ENCODE assay signal across 24 cellular contexts in the genomic region with DNA sequence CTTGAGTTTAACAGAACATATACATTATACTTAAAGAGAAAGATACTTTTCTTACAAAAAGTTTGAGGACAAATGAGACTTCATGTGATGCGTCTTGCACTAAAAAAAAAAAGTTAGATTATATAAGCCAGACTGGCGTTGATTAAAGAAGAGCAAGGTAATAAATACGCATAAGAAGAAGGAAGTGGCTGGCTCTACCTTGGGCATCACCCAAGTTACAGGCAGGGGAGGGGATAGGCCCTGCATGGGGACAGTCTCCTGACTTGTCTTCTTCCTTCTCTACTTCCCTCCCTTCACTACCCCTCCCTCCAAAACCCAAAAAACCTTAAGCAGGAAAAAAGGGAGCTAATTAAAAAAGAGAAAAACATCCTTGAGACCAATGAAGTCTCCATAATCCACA. TPM values are rescaled to one million over a fixed set of nuclear protein-coding genes. Genes with fewer than 3 reads are reported as not detected.
A peak's percentile ranks its signal among the peaks of the same experiment; 100 is the strongest.
DNase-seq lines count a peak whose midpoint lies in the region; ATAC-seq and TF ChIP-seq lines count a peak whose summit lies in the region.
"Had no signal": no experiment of that assay in that cellular context is flagged by ENCODE, and none has a peak within 500 bp of the region (broad histone marks: within the 10 kb centered on the region; RNA-seq: fewer than 3 reads in every experiment).

No MANE protein-coding gene starts in this region.

- no peak overlapping the region for H3K4me3 ChIP-seq in right cardiac atrium (ENCODE audit: low read length)
- H3K4me3 ChIP-seq: A549, colonic mucosa, heart left ventricle had no signal

- H3K27ac ChIP-seq in KOPT-K1 (ENCODE audit: low read depth, low read length, poor library complexity, severe bottlenecking) (peak overlapping the region; percentile 99), right cardiac atrium (ENCODE audit: low read length) (no peak overlapping the region)
- H3K27ac ChIP-seq: A549, brain microvascular endothelial cell, colonic mucosa, heart left ventricle had no signal

- CTCF ChIA-PET in activated CD8-positive, alpha-beta memory T cell treated with anti-CD3 and anti-CD28 coated beads, Interleukin-2, amount 10 ng/mL, durations not matched to agents 7 days and 5 days (lab: Charles Lee), result interaction anchor here (0.6 to 2.4 kb wide), 3 partner anchors 12 to 403 kb away, joined by 3 to 7 read pairs (median 3); no protein-coding TSS in a partner anchor

- peaks cover 95% of the 10 kb centered on the region for H3K4me1 Mint-ChIP-seq in activated CD8-positive, alpha-beta memory T cell treated with anti-CD3 and anti-CD28 coated beads, Interleukin-2, amount 10 ng/mL, durations not matched to agents 7 days and 5 days
- H3K4me1 Mint-ChIP-seq in activated naive CD8-positive, alpha-beta T cell (ENCODE audit: low read depth), result peaks cover 96% of the 10 kb centered on the region
- peaks cover 83 to 84% of the 10 kb centered on the region in 2 donors for H3K4me1 Mint-ChIP-seq in natural killer cell

- ATAC-seq in activated CD8-positive, alpha-beta memory T cell treated with anti-CD3 and anti-CD28 coated beads, Interleukin-2, amount 10 ng/mL, durations not matched to agents 7 days and 5 days, result no peak
- ATAC-seq in natural killer cell (peak in 1 of 3 donors; percentile 32), right cardiac atrium (no peak), HG03342 (IDR thresholded peaks at IDR 0.05; ENCODE audit: unreplicated experiment) (no peak)
- ATAC-seq: A549, heart left ventricle, left ventricle myocardium superior had no signal

- no peak for DNase-seq in activated CD8-positive, alpha-beta memory T cell treated with anti-CD3 and anti-CD28 coated beads, Interleukin-2, amount 10 ng/mL, durations not matched to agents 7 days and 5 days
- DNase-seq in activated CD8-positive, alpha-beta memory T cell treated with anti-CD3 and anti-CD28 coated beads, Interleukin-2, amount 50 U/mL, for 4 hours, result no peak
- DNase-seq in natural killer cell, result no peak
- no peak for DNase-seq in right cardiac atrium
- no peak for DNase-seq in NCI-H345 treated with DMSO at 0.1 percent for 48 hours (lab: John Stamatoyannopoulos, UW; ENCODE audit: unreplicated experiment)
- DNase-seq: activated B cell treated with CpG ODN at 0.5 μM for 24 hours; brain microvascular endothelial cell; colonic mucosa; HCEC 1CT; heart left ventricle; left ventricle myocardium superior; NCI-H1105; small intestine; stimulated activated CD4-positive, alpha-beta T cell treated with anti-CD3 and anti-CD28 coated beads, Interleukin-2, amount 100 ng/mL, for 48 hours; T-helper 9 cell had no signal

- H3K4me3 Mint-ChIP-seq in activated CD8-positive, alpha-beta memory T cell treated with anti-CD3 and anti-CD28 coated beads, Interleukin-2, amount 10 ng/mL, durations not matched to agents 7 days and 5 days, result peak overlapping the region; percentile 49
- peak overlapping the region; percentile 85 for H3K4me3 Mint-ChIP-seq in activated naive CD8-positive, alpha-beta T cell
- H3K4me3 Mint-ChIP-seq in natural killer cell, result no peak overlapping the region
- H3K4me3 Mint-ChIP-seq: activated B cell treated with CpG ODN at 0.5 μM for 24 hours had no signal

- H3K27me3 ChIP-seq in right cardiac atrium (ENCODE audit: control insufficient read depth, insufficient read depth), result peaks cover 2% of the 10 kb centered on the region
- H3K27me3 ChIP-seq: colonic mucosa had no signal

- H3K36me3 Mint-ChIP-seq in activated CD8-positive, alpha-beta memory T cell treated with anti-CD3 and anti-CD28 coated beads, Interleukin-2, amount 10 ng/mL, durations not matched to agents 7 days and 5 days, result peaks cover 56% of the 10 kb centered on the region
- H3K36me3 Mint-ChIP-seq in activated naive CD8-positive, alpha-beta T cell, result peaks cover 2% of the 10 kb centered on the region
- H3K36me3 Mint-ChIP-seq in natural killer cell, result no peaks in the 10 kb centered on the region

- H3K27me3 Mint-ChIP-seq in activated CD8-positive, alpha-beta memory T cell treated with anti-CD3 and anti-CD28 coated beads, Interleukin-2, amount 10 ng/mL, durations not matched to agents 7 days and 5 days, result no peaks in the 10 kb centered on the region
- H3K27me3 Mint-ChIP-seq in activated naive CD8-positive, alpha-beta T cell, result no peaks in the 10 kb centered on the region
- H3K27me3 Mint-ChIP-seq in natural killer cell (ENCODE audit: low read depth in 2 of 2), result no peaks in the 10 kb centered on the region
- H3K27me3 Mint-ChIP-seq: activated B cell treated with CpG ODN at 0.5 μM for 24 hours had no signal

- intact Hi-C loops in natural killer cell (cut with micrococcal nuclease), result no loop called here
- intact Hi-C loops in right cardiac atrium (cut with DNase I), result loop anchor here in 1 of 4 donors (10.0 kb wide), 1 partner anchor 87 kb away; no protein-coding TSS in a partner anchor

- H3K9me3 ChIP-seq in KOPT-K1 (ENCODE audit: insufficient read depth, low read length, poor library complexity, severe bottlenecking) (no peaks in the 10 kb centered on the region), right cardiac atrium (ENCODE audit: control insufficient read depth, low read length) (no peaks in the 10 kb centered on the region)
- H3K9me3 ChIP-seq: A549, colonic mucosa, heart left ventricle had no signal

- H3K4me1 ChIP-seq in right cardiac atrium (ENCODE audit: control insufficient read depth, insufficient read depth, low read length), result no peaks in the 10 kb centered on the region
- H3K4me1 ChIP-seq: A549, colonic mucosa, heart left ventricle had no signal

- H3K9me3 Mint-ChIP-seq in activated CD8-positive, alpha-beta memory T cell treated with anti-CD3 and anti-CD28 coated beads, Interleukin-2, amount 10 ng/mL, durations not matched to agents 7 days and 5 days (ENCODE audit: low read depth), result no peaks in the 10 kb centered on the region
- H3K9me3 Mint-ChIP-seq in activated naive CD8-positive, alpha-beta T cell (ENCODE audit: low read depth), result no peaks in the 10 kb centered on the region
- H3K9me3 Mint-ChIP-seq in natural killer cell, result no peaks in the 10 kb centered on the region
- H3K9me3 Mint-ChIP-seq: activated B cell treated with CpG ODN at 0.5 μM for 24 hours had no signal

- TF ChIP-seq CTCF in natural killer cell (IDR thresholded peaks at IDR 0.05), result no peak

- peaks cover 42% of the 10 kb centered on the region for H3K36me3 ChIP-seq in KOPT-K1 (ENCODE audit: insufficient read depth, low read length)
- H3K36me3 ChIP-seq: brain microvascular endothelial cell, colonic mucosa, heart left ventricle had no signal

- 92% methylated on average over 3 of the region's 3 CpGs for WGBS in right cardiac atrium

- H3K27ac Mint-ChIP-seq in activated CD8-positive, alpha-beta memory T cell treated with anti-CD3 and anti-CD28 coated beads, Interleukin-2, amount 10 ng/mL, durations not matched to agents 7 days and 5 days, result peak overlapping the region; percentile 94
- peak overlapping the region; percentile 97 for H3K27ac Mint-ChIP-seq in activated naive CD8-positive, alpha-beta T cell
- H3K27ac Mint-ChIP-seq in natural killer cell, result peak overlapping the region; percentile 68 to 72

RNA-seq across cellular contexts. Expression of a gene that starts 22.3 kb away (rescaled TPM):
- 10 to 100 TPM in 1 of 2 experiments, 1 to 10 TPM in 1; 5.1 to 11.0 TPM for total RNA-seq in activated CD8-positive, alpha-beta memory T cell treated with anti-CD3 and anti-CD28 coated beads, Interleukin-2, amount 10 ng/mL, durations not matched to agents 7 days and 5 days
- 1 to 10 TPM; 2.6 to 8.7 (median 6.7) TPM for total RNA-seq in natural killer cell
- total RNA-seq in right cardiac atrium, result under 1 TPM in 1 of 4 donors, not detected in 3; 0.31 TPM
- polyA plus RNA-seq in right cardiac atrium, result 0.09 TPM
- total RNA-seq: left ventricle myocardium superior, NCI-H460, pulmonary artery endothelial cell had no signal
- polyA plus RNA-seq: A549, BJ, heart left ventricle, urinary bladder had no signal

RNA-seq across cellular contexts. Expression of a gene that starts 37.0 kb away (rescaled TPM):
- total RNA-seq in activated CD8-positive, alpha-beta memory T cell treated with anti-CD3 and anti-CD28 coated beads, Interleukin-2, amount 10 ng/mL, durations not matched to agents 7 days and 5 days, result 100 to 1,000 TPM; 183 to 257 TPM
- total RNA-seq in natural killer cell (10 to 100 TPM; 65.1 to 97.3 (median 92.2) TPM), right cardiac atrium (1 to 10 TPM; 2.0 to 5.5 (median 4.1) TPM)
- 1.6 TPM for polyA plus RNA-seq in right cardiac atrium
- total RNA-seq: pulmonary artery endothelial cell had no signal
- polyA plus RNA-seq: A549, BJ had no signal

RNA-seq across cellular contexts. Expression of a gene that starts 44.3 kb away (rescaled TPM):
- under 1 TPM; 0.21 to 0.41 TPM for total RNA-seq in activated CD8-positive, alpha-beta memory T cell treated with anti-CD3 and anti-CD28 coated beads, Interleukin-2, amount 10 ng/mL, durations not matched to agents 7 days and 5 days
- total RNA-seq in natural killer cell (not detected), right cardiac atrium (not detected)
- 0.02 TPM for polyA plus RNA-seq in right cardiac atrium
- total RNA-seq: activated B cell treated with CpG ODN at 0.5 μM for 24 hours, colonic mucosa, heart left ventricle, left ventricle myocardium superior, NCI-H460, pulmonary artery endothelial cell, urinary bladder had no signal
- polyA plus RNA-seq: A549, BJ, heart left ventricle, urinary bladder had no signal

RNA-seq across cellular contexts. Expression of a gene that starts 56.9 kb away (rescaled TPM):
- not detected for total RNA-seq in activated CD8-positive, alpha-beta memory T cell treated with anti-CD3 and anti-CD28 coated beads, Interleukin-2, amount 10 ng/mL, durations not matched to agents 7 days and 5 days
- total RNA-seq in natural killer cell (1 to 10 TPM in 2 of 3 donors, not detected in 1; 1.0 to 7.5 TPM), right cardiac atrium (1 to 10 TPM; 4.3 to 8.5 (median 6.4) TPM)
- polyA plus RNA-seq in right cardiac atrium, result 3.6 TPM
- total RNA-seq: pulmonary artery endothelial cell, SK-MEL-5 had no signal
- polyA plus RNA-seq: A549, BJ had no signal

Comparison
In these comparisons a context has a peak if more than half of its experiments do, and no peak if none do; other contexts are left out.
1. RNA of a gene that starts 37.0 kb away (total RNA-seq): 183 to 257 TPM in activated CD8-positive, alpha-beta memory T cell treated with anti-CD3 and anti-CD28 coated beads, Interleukin-2, amount 10 ng/mL, durations not matched to agents 7 days and 5 days and 65.1 to 97.3 TPM in natural killer cell; 2.0 to 5.5 TPM in right cardiac atrium; every median in the first group is over 10 times any median in the second.
2. Peak in every context shown above with its lines, with median percentiles within 50 percentile points of each other: H3K27ac Mint-ChIP-seq.